12 cellular contexts compared by ENCODE assay signal in the genomic region with DNA sequence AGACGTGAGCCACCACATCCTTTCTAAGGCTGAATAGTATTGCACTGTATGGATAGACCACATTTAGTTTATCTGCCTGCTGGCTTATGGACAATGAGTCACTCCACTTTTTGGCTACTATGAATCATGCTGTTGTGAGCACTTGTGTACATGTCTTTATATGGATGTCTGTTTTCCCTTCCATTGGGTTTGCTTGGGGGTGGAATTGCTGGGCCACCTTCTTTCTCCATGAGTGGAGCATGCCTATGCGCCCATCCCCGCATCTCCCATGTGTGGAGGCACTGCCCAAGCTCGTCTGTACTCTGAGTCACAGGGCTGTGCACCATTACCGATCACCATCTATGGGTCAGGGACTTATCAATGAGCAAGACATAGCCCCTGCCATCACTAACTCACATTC.
DNase-seq lines count a peak whose midpoint lies in the region; ATAC-seq, FAIRE-seq and TF ChIP-seq lines count a peak whose summit lies in the region.
"Had no signal": no experiment of that assay in that cellular context is flagged by ENCODE, and none has a peak within 500 bp of the region (broad histone marks: within the 10 kb centered on the region; RNA-seq: fewer than 3 reads in every experiment).

No MANE protein-coding gene starts in this region.

- TF ChIP-seq CTCF in fibroblast of lung (conservative IDR thresholded peaks at IDR 0.05 in 1 of 2, IDR thresholded peaks at IDR 0.05 in 1 of 2; ENCODE audit: low read depth in 1 of 2, low read length in 2 of 2), result no peak

- H3K4me1 Mint-ChIP-seq in activated T-cell treated with anti-CD3 and anti-CD28 coated beads, Interleukin-2, amount 50 U/mL, for 72 hours (ENCODE audit: low read depth), result peaks cover 23% of the 10 kb centered on the region

- H3K27me3 ChIP-seq in fibroblast of lung (ENCODE audit: control insufficient read depth, insufficient read depth, low read length), result no peaks in the 10 kb centered on the region

- H3K36me3 Mint-ChIP-seq in activated T-cell treated with anti-CD3 and anti-CD28 coated beads, Interleukin-2, amount 50 U/mL, for 72 hours (ENCODE audit: insufficient read depth in 2 of 2), result no peaks in the 10 kb centered on the region
- H3K36me3 Mint-ChIP-seq: CD8-positive, alpha-beta T cell; type B pancreatic cell had no signal

- no peaks in the 10 kb centered on the region for H3K9me3 Mint-ChIP-seq in activated T-cell treated with anti-CD3 and anti-CD28 coated beads, Interleukin-2, amount 50 U/mL, for 72 hours
- H3K9me3 Mint-ChIP-seq: CD8-positive, alpha-beta T cell; type B pancreatic cell had no signal

- H4K20me1 ChIP-seq in fibroblast of lung (ENCODE audit: control insufficient read depth, extremely low read depth, insufficient read depth, low read length), result no peaks in the 10 kb centered on the region

- no peak overlapping the region for H3K27ac ChIP-seq in fibroblast of lung (ENCODE audit: insufficient read depth, low read length)
- H3K27ac ChIP-seq: KMS-11 had no signal

- H3K27me3 Mint-ChIP-seq in activated T-cell treated with anti-CD3 and anti-CD28 coated beads, Interleukin-2, amount 50 U/mL, for 72 hours (ENCODE audit: low read depth), result no peaks in the 10 kb centered on the region
- H3K27me3 Mint-ChIP-seq: type B pancreatic cell had no signal

- no peaks in the 10 kb centered on the region for H3K36me3 ChIP-seq in fibroblast of lung (ENCODE audit: control insufficient read depth, insufficient read depth, low read length)

- H3K9ac ChIP-seq in fibroblast of lung (ENCODE audit: insufficient read depth, low read length), result no peak overlapping the region
- H3K9ac ChIP-seq: KMS-11 had no signal

- H3K27ac Mint-ChIP-seq in activated T-cell treated with anti-CD3 and anti-CD28 coated beads, Interleukin-2, amount 50 U/mL, for 72 hours, result no peak overlapping the region
- H3K27ac Mint-ChIP-seq: CD8-positive, alpha-beta T cell; type B pancreatic cell had no signal

- intact Hi-C loops in cardiac septum (cut with DNase I), result no loop called here

- H2AFZ ChIP-seq in fibroblast of lung (ENCODE audit: low read length), result no peak overlapping the region

- DNase-seq in activated T-cell treated with anti-CD3 and anti-CD28 coated beads, Interleukin-2, amount 50 U/mL, for 72 hours, result peak; percentile 9 to 23
- DNase-seq in activated T-cell treated with anti-CD3 and anti-CD28 coated beads, Interleukin-2, amount 50 U/mL, for 1 hour, result no peak
- DNase-seq in RKO (ENCODE audit: low spot score) (peak; percentile 88), fibroblast of lung (ENCODE audit: low read depth in 2 of 2) (peak; percentile 98 to 100), stromal cell of bone marrow (ENCODE audit: low read depth) (peak; percentile 86), cardiac septum (ENCODE audit: low spot score) (no peak), GM19239 (ENCODE audit: insufficient read length, low spot score) (no peak)
- DNase-seq: CD8-positive, alpha-beta T cell; stimulated activated CD4-positive, alpha-beta T cell treated with anti-CD3 and anti-CD28 coated beads, Interleukin-2, amount 100 ng/mL, for 24 hours had no signal

- no peak overlapping the region for H3K4me3 ChIP-seq in fibroblast of lung (replicated peaks in 1 of 4; ENCODE audit: control extremely low read depth in 1 of 4, insufficient read depth in 1 of 4, low read depth in 3 of 4, low read length in 4 of 4)

- no peaks in the 10 kb centered on the region for H3K4me1 ChIP-seq in fibroblast of lung (ENCODE audit: control insufficient read depth, extremely low read depth, insufficient read depth, low read length)

- ATAC-seq in activated T-cell treated with anti-CD3 and anti-CD28 coated beads, Interleukin-2, amount 50 U/mL, for 72 hours (replicated peaks in 1 of 2), result peak; percentile 95 to 97
- ATAC-seq in GM18511 (IDR thresholded peaks at IDR 0.05; ENCODE audit: unreplicated experiment), result no peak
- ATAC-seq: CD8-positive, alpha-beta T cell had no signal

- no peaks in the 10 kb centered on the region for H3K79me2 ChIP-seq in fibroblast of lung (ENCODE audit: control insufficient read depth, insufficient read depth, low read length)

- peak overlapping the region; percentile 25 for H3K4me2 ChIP-seq in fibroblast of lung (ENCODE audit: extremely low read depth, insufficient read depth, low read length)
- H3K4me2 ChIP-seq: KMS-11 had no signal

- no peaks in the 10 kb centered on the region for H3K9me3 ChIP-seq in fibroblast of lung (ENCODE audit: control insufficient read depth, insufficient read depth, low read depth, low read length)

- no peak for FAIRE-seq in GM19239 (lab: Jason Lieb, UNC)

- no peak overlapping the region for H3K4me3 Mint-ChIP-seq in activated T-cell treated with anti-CD3 and anti-CD28 coated beads, Interleukin-2, amount 50 U/mL, for 72 hours
- H3K4me3 Mint-ChIP-seq: CD8-positive, alpha-beta T cell; type B pancreatic cell had no signal

Comparison
In these comparisons a context has a peak if more than half of its experiments do, and no peak if none do; other contexts are left out.
1. DNase-seq: peak in activated T-cell treated with anti-CD3 and anti-CD28 coated beads, Interleukin-2, amount 50 U/mL, for 72 hours (2 of 2), RKO (single experiment), fibroblast of lung (2 of 2) and stromal cell of bone marrow (single experiment); none in activated T-cell treated with anti-CD3 and anti-CD28 coated beads, Interleukin-2, amount 50 U/mL, for 1 hour (single experiment), cardiac septum (single experiment) and GM19239 (single experiment).